Comparison of ENCODE assay signal across 19 cellular contexts in the genomic region with DNA sequence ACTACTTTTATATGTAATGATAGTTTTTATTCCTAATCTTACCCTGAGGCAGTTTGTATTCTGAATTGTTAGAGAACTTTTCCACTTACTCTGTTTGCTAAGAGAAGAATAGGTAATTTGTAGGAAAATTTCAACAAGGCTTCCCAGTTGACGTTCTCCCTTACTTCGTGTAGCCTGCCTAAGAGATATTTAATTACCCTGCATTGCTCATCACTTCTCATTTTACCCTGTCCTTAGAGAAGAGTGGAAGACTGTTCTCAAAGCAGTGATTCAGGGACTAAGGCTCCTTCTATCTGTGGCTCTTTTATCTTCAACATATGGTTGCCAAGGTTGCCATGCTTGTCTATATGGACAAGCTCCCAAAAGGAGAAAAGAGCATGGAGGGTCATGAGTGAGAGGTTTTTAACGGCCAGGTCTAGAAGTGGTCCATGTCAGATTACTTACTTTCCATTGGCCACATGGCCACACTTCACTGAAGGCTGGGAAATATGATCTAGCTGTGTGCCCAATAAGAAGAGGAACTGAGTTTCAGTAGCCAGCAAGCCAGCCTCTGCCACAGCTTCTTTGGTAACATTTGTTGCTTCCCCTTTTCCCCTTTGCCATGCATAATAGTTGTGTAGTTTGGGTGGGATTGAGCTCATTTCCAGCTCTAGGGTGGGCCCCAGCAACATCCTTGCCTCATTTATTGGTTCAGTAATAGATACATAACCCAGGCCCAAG. TPM values are rescaled to one million over a fixed set of nuclear protein-coding genes. Genes with fewer than 3 reads are reported as not detected.
DNase-seq lines count a peak whose midpoint lies in the region; ATAC-seq and TF ChIP-seq lines count a peak whose summit lies in the region.
"Had no signal": no experiment of that assay in that cellular context is flagged by ENCODE, and none has a peak within 500 bp of the region (broad histone marks: within the 10 kb centered on the region; RNA-seq: fewer than 3 reads in every experiment).

No MANE protein-coding gene starts in this region.

- H3K9me3 Mint-ChIP-seq in naive B cell: no peaks in the 10 kb centered on the region
- H3K9me3 Mint-ChIP-seq: activated naive CD8-positive, alpha-beta T cell treated with anti-CD3 and anti-CD28 coated beads for 36 hours; activated T-helper 1 cell treated with anti-CD3 and anti-CD28 coated beads, Interleukin-12 subunit alpha, Interleukin-12 subunit beta, Interleukin-2, Interleukin-4 antibody, amounts not matched to agents 30 ng/mL and 10 ng/mL and 1 ng/mL, durations not matched to agents 14 hours and 24 hours and 36 hours; brain; natural killer cell; WTC11 had no signal

- H3K36me3 Mint-ChIP-seq in naive B cell: no peaks in the 10 kb centered on the region
- H3K36me3 Mint-ChIP-seq: brain, natural killer cell, WTC11 had no signal

- H3K4me3 Mint-ChIP-seq in naive B cell: peak overlapping the region in 6 of 8 donors; percentile 36 to 80 (median 53)
- H3K4me3 Mint-ChIP-seq: activated naive CD8-positive, alpha-beta T cell treated with anti-CD3 and anti-CD28 coated beads for 36 hours; activated T-helper 1 cell treated with anti-CD3 and anti-CD28 coated beads, Interleukin-12 subunit alpha, Interleukin-12 subunit beta, Interleukin-2, Interleukin-4 antibody, amounts not matched to agents 30 ng/mL and 10 ng/mL and 1 ng/mL, durations not matched to agents 14 hours and 24 hours and 36 hours; brain; natural killer cell; WTC11 had no signal

- no peaks in the 10 kb centered on the region for H3K27me3 Mint-ChIP-seq in naive B cell
- H3K27me3 Mint-ChIP-seq: activated naive CD8-positive, alpha-beta T cell treated with anti-CD3 and anti-CD28 coated beads for 36 hours; brain had no signal

- TF ChIP-seq CTCF in brain microvascular endothelial cell (IDR thresholded peaks at IDR 0.05; ENCODE audit: low read depth, low read length, missing control alignments): no peak
- no peak for TF ChIP-seq CTCF in BE2C (IDR thresholded peaks at IDR 0.05; ENCODE audit: low read depth, low read length)

- H3K36me3 ChIP-seq in brain microvascular endothelial cell (replicated peaks) (no peaks in the 10 kb centered on the region), BE2C (no peaks in the 10 kb centered on the region; the same call in 1 of the 2 replicates)
- H3K36me3 ChIP-seq: tibial artery had no signal

- no peaks in the 10 kb centered on the region for H3K9me3 ChIP-seq in BE2C
- H3K9me3 ChIP-seq: tibial artery had no signal

- peak; percentile 82 to 83 for ATAC-seq in naive B cell (ENCODE audit: low read depth in 2 of 2)
- ATAC-seq: natural killer cell, Panc1, WTC11 had no signal

- in situ Hi-C loops in KBM-7 (cut with MboI; ENCODE audit: low pct_unique_long_range_greater_than_20kb, low sequenced_read_pairs): no loop called here
- in situ Hi-C loops in brain microvascular endothelial cell (cut with HindIII; ENCODE audit: low pct_ligation_motif_present, low sequenced_read_pairs): no loop called here

- peak overlapping the region in 5 of 6 donors; percentile 4 to 48 (median 15) for H3K27ac Mint-ChIP-seq in naive B cell
- H3K27ac Mint-ChIP-seq: activated naive CD8-positive, alpha-beta T cell treated with anti-CD3 and anti-CD28 coated beads for 36 hours; activated T-helper 1 cell treated with anti-CD3 and anti-CD28 coated beads, Interleukin-12 subunit alpha, Interleukin-12 subunit beta, Interleukin-2, Interleukin-4 antibody, amounts not matched to agents 30 ng/mL and 10 ng/mL and 1 ng/mL, durations not matched to agents 14 hours and 24 hours and 36 hours; brain; natural killer cell; WTC11 had no signal

- H3K4me3 ChIP-seq in brain microvascular endothelial cell (ENCODE audit: low read depth, low read length) (no peak overlapping the region), BE2C (ENCODE audit: low read depth, low read length) (no peak overlapping the region)
- H3K4me3 ChIP-seq: tibial artery had no signal

- peaks cover 53 to 73% (median 69%) of the 10 kb centered on the region in 3 donors for H3K4me1 Mint-ChIP-seq in naive B cell

- H3K27me3 ChIP-seq in brain microvascular endothelial cell (replicated peaks): no peaks in the 10 kb centered on the region
- H3K27me3 ChIP-seq in BE2C: no peaks in the 10 kb centered on the region
- H3K27me3 ChIP-seq: tibial artery had no signal

- H3K27ac ChIP-seq in brain microvascular endothelial cell: no peak overlapping the region
- H3K27ac ChIP-seq: tibial artery had no signal

- DNase-seq in COLO829 (ENCODE audit: low spot score): peak; percentile 75
- peak; percentile 93 for DNase-seq in KBM-7
- DNase-seq in RPMI7951 (ENCODE audit: low read depth): peak; percentile 30
- no peak for DNase-seq in naive B cell
- DNase-seq in brain microvascular endothelial cell: no peak
- no peak for DNase-seq in NCI-H146 (lab: John Stamatoyannopoulos, UW)
- no peak for DNase-seq in NCI-H1105 treated with DMSO at 0.1 percent for 48 hours (lab: John Stamatoyannopoulos, UW)
- DNase-seq in BE2C: no peak
- DNase-seq: activated naive CD8-positive, alpha-beta T cell treated with anti-CD3 and anti-CD28 coated beads for 36 hours; dermis blood vessel endothelial cell; DMS 273 treated with DMSO at 0.1 percent for 48 hours; natural killer cell; NCI-H2081 treated with DMSO at 0.1 percent for 48 hours; NCI-H524; tibial artery had no signal

- H3K4me1 ChIP-seq in BE2C: no peaks in the 10 kb centered on the region

RNA-seq across cellular contexts. Expression of a gene that starts 22.1 kb away (rescaled TPM):
- total RNA-seq in RPMI7951 (2014; rRNA removed; shearing (Covaris generic)): 24.9 and 28.7 TPM in 2 replicates
- 1 to 10 TPM; 3.1 to 6.5 (median 4.0) TPM for polyA plus RNA-seq in naive B cell (ENCODE audit: low read depth in 6 of 6)
- polyA plus RNA-seq in BE2C (2012; ENCODE audit: insufficient read depth, insufficient read length, low read depth): 4.1 TPM

Comparison
In these comparisons a context has a peak if more than half of its experiments do, and no peak if none do; other contexts are left out.
1. DNase-seq: peak in COLO829 (single experiment), KBM-7 (single experiment) and RPMI7951 (single experiment); none in naive B cell (single experiment), brain microvascular endothelial cell (single experiment), NCI-H146 (single experiment), NCI-H1105 treated with DMSO at 0.1 percent for 48 hours (single experiment) and BE2C (single experiment).